Comparison of ENCODE assay signal across 38 cellular contexts in genomic region chr16:54965464-54965863, GRCh38. TPM values are rescaled to one million over a fixed set of nuclear protein-coding genes. Genes with fewer than 3 reads are reported as not detected.
"Had no signal": no experiment of that assay in that cellular context is flagged by ENCODE, and none has a peak within 500 bp of the region (broad histone marks: within the 10 kb centered on the region; RNA-seq: fewer than 3 reads in every experiment).

No MANE protein-coding gene starts in this region.

- H3K36me3 ChIP-seq: ascending aorta, brain microvascular endothelial cell, breast epithelium, cardiac muscle cell had no signal

- DNase-seq: activated effector memory CD4-positive, alpha-beta T cell treated with anti-CD3 and anti-CD28 coated beads, Interleukin-2, amount 50 U/mL, for 16 hours; activated effector memory CD4-positive, alpha-beta T cell treated with Interleukin-2 at 50 U/mL for 16 hours; activated gamma-delta T cell; activated gamma-delta T cell treated with Interleukin-2 at 50 U/mL for 16 hours; activated naive CD4-positive, alpha-beta T cell; activated naive CD4-positive, alpha-beta T cell treated with anti-CD3 and anti-CD28 coated beads for 36 hours; activated naive CD4-positive, alpha-beta T cell treated with anti-CD3 and anti-CD28 coated beads, Interleukin-2, amount 10 ng/mL, durations not matched to agents 7 days and 5 days; activated naive CD4-positive, alpha-beta T cell treated with anti-CD3 and anti-CD28 coated beads, Interleukin-2, amount 50 U/mL, for 16 hours; activated naive CD4-positive, alpha-beta T cell treated with Interleukin-2 at 50 U/mL for 16 hours; activated naive CD8-positive, alpha-beta T cell treated with anti-CD3 and anti-CD28 coated beads for 36 hours; activated naive CD8-positive, alpha-beta T cell treated with anti-CD3 and anti-CD28 coated beads, Interleukin-2, amount 10 ng/mL, durations not matched to agents 7 days and 5 days; activated naive CD8-positive, alpha-beta T cell treated with anti-CD3 and anti-CD28 coated beads, Interleukin-2, amount 50 U/mL, for 24 hours; activated T-cell treated with anti-CD3 and anti-CD28 coated beads, Interleukin-2, amount 50 U/mL, for 1 hour; activated T-cell treated with anti-CD3 and anti-CD28 coated beads, Interleukin-2, amount 50 U/mL, for 24 hours; activated T-cell treated with anti-CD3 and anti-CD28 coated beads, Interleukin-2, amount 50 U/mL, for 4 hours; activated T-cell treated with anti-CD3 and anti-CD28 coated beads, Interleukin-2, amount 50 U/mL, for 48 hours; activated T-cell treated with anti-CD3 and anti-CD28 coated beads, Interleukin-2, amount 50 U/mL, for 72 hours; amniotic stem cell; amygdala; anterior cingulate cortex; aorta; body of pancreas; brain microvascular endothelial cell; caudate nucleus; central memory CD4-positive, alpha-beta T cell; cerebellar nuclear complex had no signal

- FAIRE-seq: astrocyte had no signal

- H3K27ac ChIP-seq: ascending aorta, body of pancreas, brain microvascular endothelial cell, breast epithelium, cardiac muscle cell had no signal

- H3K4me3 Mint-ChIP-seq: activated naive CD4-positive, alpha-beta T cell treated with anti-CD3 and anti-CD28 coated beads for 36 hours; activated naive CD4-positive, alpha-beta T cell treated with anti-CD3 and anti-CD28 coated beads, Interleukin-2, amount 10 ng/mL, durations not matched to agents 7 days and 5 days; activated naive CD4-positive, alpha-beta T cell treated with anti-CD3 and anti-CD28 coated beads, Interleukin-2, amount 50 U/mL, for 24 hours; activated naive CD8-positive, alpha-beta T cell; activated naive CD8-positive, alpha-beta T cell treated with anti-CD3 and anti-CD28 coated beads for 36 hours; activated naive CD8-positive, alpha-beta T cell treated with anti-CD3 and anti-CD28 coated beads, Interleukin-2, amount 10 ng/mL, durations not matched to agents 7 days and 5 days; activated naive CD8-positive, alpha-beta T cell treated with anti-CD3 and anti-CD28 coated beads, Interleukin-2, amount 50 U/mL, for 24 hours; activated T-cell treated with anti-CD3 and anti-CD28 coated beads, Interleukin-2, amount 50 U/mL, for 24 hours; activated T-cell treated with anti-CD3 and anti-CD28 coated beads, Interleukin-2, amount 50 U/mL, for 4 hours; activated T-cell treated with anti-CD3 and anti-CD28 coated beads, Interleukin-2, amount 50 U/mL, for 72 hours; activated T-helper 1 cell treated with anti-CD3 and anti-CD28 coated beads, Interleukin-12 subunit alpha, Interleukin-12 subunit beta, Interleukin-2, Interleukin-4 antibody, amounts not matched to agents 30 ng/mL and 10 ng/mL and 1 ng/mL, durations not matched to agents 14 hours and 24 hours and 36 hours; activated T-helper 17 cell treated with anti-CD3 and anti-CD28 coated beads, Interleukin-2, amount 50 U/mL, for 72 hours; brain; central memory CD8-positive, alpha-beta T cell had no signal

- H3K9me3 ChIP-seq: ascending aorta, body of pancreas, breast epithelium had no signal

- H3K4me1 ChIP-seq: ascending aorta, body of pancreas, breast epithelium had no signal

- H3K27me3 ChIP-seq: ascending aorta, body of pancreas, brain microvascular endothelial cell, breast epithelium, cardiac muscle cell had no signal

- H3K9me3 Mint-ChIP-seq: activated naive CD4-positive, alpha-beta T cell treated with anti-CD3 and anti-CD28 coated beads for 36 hours; activated naive CD4-positive, alpha-beta T cell treated with anti-CD3 and anti-CD28 coated beads, Interleukin-2, amount 10 ng/mL, durations not matched to agents 7 days and 5 days; activated naive CD4-positive, alpha-beta T cell treated with anti-CD3 and anti-CD28 coated beads, Interleukin-2, amount 50 U/mL, for 24 hours; activated naive CD8-positive, alpha-beta T cell treated with anti-CD3 and anti-CD28 coated beads for 36 hours; activated naive CD8-positive, alpha-beta T cell treated with anti-CD3 and anti-CD28 coated beads, Interleukin-2, amount 50 U/mL, for 24 hours; activated T-cell treated with anti-CD3 and anti-CD28 coated beads, Interleukin-2, amount 50 U/mL, for 24 hours; activated T-cell treated with anti-CD3 and anti-CD28 coated beads, Interleukin-2, amount 50 U/mL, for 4 hours; activated T-helper 1 cell treated with anti-CD3 and anti-CD28 coated beads, Interleukin-12 subunit alpha, Interleukin-12 subunit beta, Interleukin-2, Interleukin-4 antibody, amounts not matched to agents 30 ng/mL and 10 ng/mL and 1 ng/mL, durations not matched to agents 14 hours and 24 hours and 36 hours; activated T-helper 2 cell treated with anti-CD3 and anti-CD28 coated beads, Interferon-gamma antibody, Interleukin-2, Interleukin-4, amounts not matched to agents 10 μg/mL and 5 μg/mL and 100 μg/mL, durations not matched to agents 14 hours and 24 hours and 36 hours; brain; central memory CD8-positive, alpha-beta T cell had no signal

- ATAC-seq: activated naive CD4-positive, alpha-beta T cell treated with anti-CD3 and anti-CD28 coated beads, Interleukin-2, amount 50 U/mL, for 72 hours; activated naive CD8-positive, alpha-beta T cell treated with anti-CD3 and anti-CD28 coated beads, Interleukin-2, amount 50 U/mL, for 24 hours; activated T-cell treated with anti-CD3 and anti-CD28 coated beads, Interleukin-2, amount 50 U/mL, for 4 hours; activated T-cell treated with anti-CD3 and anti-CD28 coated beads, Interleukin-2, amount 50 U/mL, for 72 hours; activated T-helper 17 cell treated with anti-CD3 and anti-CD28 coated beads, Interleukin-2, amount 50 U/mL, for 72 hours; body of pancreas had no signal

- H3K36me3 Mint-ChIP-seq: activated naive CD4-positive, alpha-beta T cell treated with anti-CD3 and anti-CD28 coated beads, Interleukin-2, amount 10 ng/mL, durations not matched to agents 7 days and 5 days; activated naive CD4-positive, alpha-beta T cell treated with anti-CD3 and anti-CD28 coated beads, Interleukin-2, amount 50 U/mL, for 24 hours; activated naive CD4-positive, alpha-beta T cell treated with anti-CD3 and anti-CD28 coated beads, Interleukin-2, amount 50 U/mL, for 72 hours; activated naive CD8-positive, alpha-beta T cell; activated naive CD8-positive, alpha-beta T cell treated with anti-CD3 and anti-CD28 coated beads for 36 hours; activated naive CD8-positive, alpha-beta T cell treated with anti-CD3 and anti-CD28 coated beads, Interleukin-2, amount 10 ng/mL, durations not matched to agents 7 days and 5 days; brain had no signal

- H3K4me1 Mint-ChIP-seq: activated naive CD4-positive, alpha-beta T cell treated with anti-CD3 and anti-CD28 coated beads, Interleukin-2, amount 10 ng/mL, durations not matched to agents 7 days and 5 days; activated naive CD4-positive, alpha-beta T cell treated with anti-CD3 and anti-CD28 coated beads, Interleukin-2, amount 50 U/mL, for 24 hours; activated naive CD8-positive, alpha-beta T cell treated with anti-CD3 and anti-CD28 coated beads for 36 hours; activated naive CD8-positive, alpha-beta T cell treated with anti-CD3 and anti-CD28 coated beads, Interleukin-2, amount 10 ng/mL, durations not matched to agents 7 days and 5 days; activated naive CD8-positive, alpha-beta T cell treated with anti-CD3 and anti-CD28 coated beads, Interleukin-2, amount 50 U/mL, for 24 hours; activated T-helper 17 cell treated with anti-CD3 and anti-CD28 coated beads, Interleukin-2, amount 50 U/mL, for 72 hours; central memory CD8-positive, alpha-beta T cell had no signal

- H3K27ac Mint-ChIP-seq: activated naive CD4-positive, alpha-beta T cell treated with anti-CD3 and anti-CD28 coated beads for 36 hours; activated naive CD4-positive, alpha-beta T cell treated with anti-CD3 and anti-CD28 coated beads, Interleukin-2, amount 10 ng/mL, durations not matched to agents 7 days and 5 days; activated naive CD4-positive, alpha-beta T cell treated with anti-CD3 and anti-CD28 coated beads, Interleukin-2, amount 50 U/mL, for 24 hours; activated naive CD4-positive, alpha-beta T cell treated with anti-CD3 and anti-CD28 coated beads, Interleukin-2, amount 50 U/mL, for 72 hours; activated naive CD8-positive, alpha-beta T cell; activated naive CD8-positive, alpha-beta T cell treated with anti-CD3 and anti-CD28 coated beads for 36 hours; activated naive CD8-positive, alpha-beta T cell treated with anti-CD3 and anti-CD28 coated beads, Interleukin-2, amount 10 ng/mL, durations not matched to agents 7 days and 5 days; activated naive CD8-positive, alpha-beta T cell treated with anti-CD3 and anti-CD28 coated beads, Interleukin-2, amount 50 U/mL, for 24 hours; activated T-cell treated with anti-CD3 and anti-CD28 coated beads, Interleukin-2, amount 50 U/mL, for 24 hours; activated T-cell treated with anti-CD3 and anti-CD28 coated beads, Interleukin-2, amount 50 U/mL, for 72 hours; activated T-helper 1 cell treated with anti-CD3 and anti-CD28 coated beads, Interleukin-12 subunit alpha, Interleukin-12 subunit beta, Interleukin-2, Interleukin-4 antibody, amounts not matched to agents 30 ng/mL and 10 ng/mL and 1 ng/mL, durations not matched to agents 14 hours and 24 hours and 36 hours; activated T-helper 17 cell treated with anti-CD3 and anti-CD28 coated beads, Interleukin-2, amount 50 U/mL, for 72 hours; activated T-helper 2 cell treated with anti-CD3 and anti-CD28 coated beads, Interferon-gamma antibody, Interleukin-2, Interleukin-4, amounts not matched to agents 10 μg/mL and 5 μg/mL and 100 μg/mL, durations not matched to agents 14 hours and 24 hours and 36 hours; brain had no signal

- H3K4me3 ChIP-seq: ascending aorta, body of pancreas, breast epithelium, cardiac muscle cell had no signal

- H3K27me3 Mint-ChIP-seq: activated naive CD4-positive, alpha-beta T cell treated with anti-CD3 and anti-CD28 coated beads, Interleukin-2, amount 10 ng/mL, durations not matched to agents 7 days and 5 days; activated naive CD4-positive, alpha-beta T cell treated with anti-CD3 and anti-CD28 coated beads, Interleukin-2, amount 50 U/mL, for 24 hours; activated naive CD8-positive, alpha-beta T cell treated with anti-CD3 and anti-CD28 coated beads for 36 hours; activated naive CD8-positive, alpha-beta T cell treated with anti-CD3 and anti-CD28 coated beads, Interleukin-2, amount 50 U/mL, for 24 hours; central memory CD8-positive, alpha-beta T cell had no signal

RNA-seq across cellular contexts. Expression of gene IRX5, which starts 34.8 kb away (rescaled TPM):
- total RNA-seq: activated naive CD4-positive, alpha-beta T cell treated with anti-CD3 and anti-CD28 coated beads for 36 hours; activated naive CD4-positive, alpha-beta T cell treated with anti-CD3 and anti-CD28 coated beads, Interleukin-2, amount 50 U/mL, for 72 hours; activated naive CD8-positive, alpha-beta T cell treated with anti-CD3 and anti-CD28 coated beads for 36 hours; activated naive CD8-positive, alpha-beta T cell treated with anti-CD3 and anti-CD28 coated beads, Interleukin-2, amount 10 ng/mL, durations not matched to agents 7 days and 5 days; activated T-cell treated with anti-CD3 and anti-CD28 coated beads, Interleukin-2, amount 50 U/mL, for 4 hours; ascending aorta had no signal
